Comparison of ENCODE assay signal across 16 cellular contexts in the genomic region with DNA sequence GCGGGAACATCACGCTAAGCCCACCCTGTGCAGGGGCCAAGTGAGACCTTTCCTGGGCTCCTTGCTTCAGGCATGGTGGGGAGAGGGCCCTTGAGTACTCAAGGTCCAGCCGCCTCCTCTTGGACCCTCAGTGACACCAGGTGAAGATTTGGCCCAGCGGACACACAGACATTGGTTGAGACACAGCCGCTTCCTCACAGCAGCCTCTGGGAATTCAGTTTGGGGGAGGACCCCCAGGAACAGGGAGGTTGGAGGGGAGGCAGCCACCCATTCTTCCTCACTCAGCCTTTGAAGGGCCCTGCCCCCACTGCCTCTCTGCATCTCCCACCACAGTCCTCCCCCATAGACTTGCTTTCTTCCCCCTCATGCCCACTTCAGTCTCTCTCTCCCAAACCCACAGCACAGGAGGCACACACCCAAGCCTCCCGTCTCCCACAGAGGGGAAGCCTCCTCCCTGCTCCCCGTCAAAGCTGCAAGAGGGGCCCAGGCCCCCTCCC. TPM values are rescaled to one million over a fixed set of nuclear protein-coding genes. Genes with fewer than 3 reads are reported as not detected.
A peak's percentile ranks its signal among the peaks of the same experiment; 100 is the strongest.
DNase-seq lines count a peak whose midpoint lies in the region; ATAC-seq and TF ChIP-seq lines count a peak whose summit lies in the region.
"Had no signal": no experiment of that assay in that cellular context is flagged by ENCODE, and none has a peak within 500 bp of the region (broad histone marks: within the 10 kb centered on the region; RNA-seq: fewer than 3 reads in every experiment).

No MANE protein-coding gene starts in this region.

- H3K4me2 ChIP-seq in BLaER1 treated with 17β-estradiol and CSF1 and Interleukin-3, amounts not matched to agents 10 nM and 100 nM = peak overlapping the region in 10 of 11 experiments; percentile 19 to 89 (median 82); a peak in 19 of 22 replicates
- H3K4me2 ChIP-seq in GM23338 (no peak overlapping the region), neuronal stem cell (ENCODE audit: insufficient read depth, low read length, poor library complexity, severe bottlenecking) (no peak overlapping the region), mesenchymal stem cell (ENCODE audit: low read length, poor library complexity, severe bottlenecking) (no peak overlapping the region)

- peaks cover 29 to 92% (median 84%) of the 10 kb centered on the region in 10 experiments for H3K4me1 ChIP-seq in BLaER1 treated with 17β-estradiol and CSF1 and Interleukin-3, amounts not matched to agents 10 nM and 100 nM
- H3K4me1 ChIP-seq in GM23338 (ENCODE audit: insufficient read depth) (no peaks in the 10 kb centered on the region), endodermal cell (ENCODE audit: control insufficient read depth, insufficient read depth, low read length) (peaks cover 12% of the 10 kb centered on the region), neuronal stem cell (ENCODE audit: control insufficient read depth in 2 of 2, insufficient read depth in 1 of 2, low read depth in 1 of 2, low read length in 2 of 2) (peaks cover 0 to 6% of the 10 kb centered on the region in 2 donors), mesenchymal stem cell (ENCODE audit: control insufficient read depth, insufficient read depth, low read depth, low read length) (peaks cover 11% of the 10 kb centered on the region)
- H3K4me1 ChIP-seq: HAP-1 had no signal

- ATAC-seq in GM23338 = no peak
- no peak for ATAC-seq in HG03439 (IDR thresholded peaks at IDR 0.05; ENCODE audit: unreplicated experiment)
- no peak for ATAC-seq in HG03280 (IDR thresholded peaks at IDR 0.05; ENCODE audit: unreplicated experiment)

- H3K36me3 Mint-ChIP-seq in GM23338 (ENCODE audit: low read depth) (no peaks in the 10 kb centered on the region; the same call in 2 of the 3 replicates), endodermal cell (ENCODE audit: low read depth) (no peaks in the 10 kb centered on the region)

- no peak overlapping the region for H3K4me3 Mint-ChIP-seq in GM23338
- H3K4me3 Mint-ChIP-seq in endodermal cell = no peak overlapping the region

- H2AFZ ChIP-seq in GM23338 = peak overlapping the region; percentile 47; the same call in 1 of the 2 replicates
- H2AFZ ChIP-seq in neuronal stem cell (ENCODE audit: low read length) = no peak overlapping the region
- no peak overlapping the region for H2AFZ ChIP-seq in mesenchymal stem cell (ENCODE audit: low read depth, low read length)

- H4K8ac ChIP-seq in neuronal stem cell (ENCODE audit: low read depth, low read length) (no peak overlapping the region), mesenchymal stem cell (ENCODE audit: low read length) (no peak overlapping the region)

- H2AK5ac ChIP-seq in neuronal stem cell (ENCODE audit: low read depth, low read length) (peak overlapping the region; percentile 47), mesenchymal stem cell (ENCODE audit: low read length, severe bottlenecking) (no peak overlapping the region)

- H2BK15ac ChIP-seq in neuronal stem cell (ENCODE audit: low read length) (peak overlapping the region; percentile 24), mesenchymal stem cell (ENCODE audit: low read depth, poor library complexity, severe bottlenecking) (no peak overlapping the region)

- peaks cover 0 to 10% (median 0%) of the 10 kb centered on the region in 11 experiments; a peak in 5 of 22 replicates for H3K27me3 ChIP-seq in BLaER1 treated with 17β-estradiol and CSF1 and Interleukin-3, amounts not matched to agents 10 nM and 100 nM
- H3K27me3 ChIP-seq in GM23338 (ENCODE audit: insufficient read depth) = no peaks in the 10 kb centered on the region
- H3K27me3 ChIP-seq in endodermal cell (ENCODE audit: control insufficient read depth, insufficient read depth, low read length, poor library complexity, severe bottlenecking) = no peaks in the 10 kb centered on the region
- H3K27me3 ChIP-seq in neuronal stem cell (ENCODE audit: control insufficient read depth in 3 of 3, insufficient read depth in 3 of 3, low read depth in 1 of 3, low read length in 3 of 3) = peaks cover 0 to 40% (median 3%) of the 10 kb centered on the region in 3 experiments
- peaks cover 0 to 46% of the 10 kb centered on the region in 2 experiments for H3K27me3 ChIP-seq in mesenchymal stem cell (ENCODE audit: control insufficient read depth in 1 of 2, insufficient read depth in 1 of 2, low read length in 2 of 2)

- H2BK120ac ChIP-seq in neuronal stem cell (ENCODE audit: low read depth, low read length) = no peak overlapping the region
- H2BK120ac ChIP-seq in mesenchymal stem cell (ENCODE audit: low read depth, low read length) = no peak overlapping the region

- H3K9me3 ChIP-seq in BLaER1 treated with 17β-estradiol and CSF1 and Interleukin-3, amounts not matched to agents 10 nM and 100 nM (replicated peaks in 1 of 11) = peaks cover 0 to 4% (median under 1%) of the 10 kb centered on the region in 11 experiments; a peak in 5 of 22 replicates
- H3K9me3 ChIP-seq in endodermal cell (ENCODE audit: control insufficient read depth, low read length) (no peaks in the 10 kb centered on the region), neuronal stem cell (replicated peaks in 1 of 2; ENCODE audit: control insufficient read depth in 2 of 2, insufficient read depth in 1 of 2, low read depth in 1 of 2, low read length in 2 of 2) (peaks cover 0 to 6% of the 10 kb centered on the region in 2 donors), mesenchymal stem cell (ENCODE audit: control insufficient read depth, low read length) (no peaks in the 10 kb centered on the region)
- H3K9me3 ChIP-seq: HAP-1 had no signal

- peaks cover 18% of the 10 kb centered on the region for H3K4me1 Mint-ChIP-seq in GM23338
- H3K4me1 Mint-ChIP-seq in endodermal cell = peaks cover 14% of the 10 kb centered on the region

- no peaks in the 10 kb centered on the region for H3K36me3 ChIP-seq in BLaER1 treated with 17β-estradiol and CSF1 and Interleukin-3, amounts not matched to agents 10 nM and 100 nM
- H3K36me3 ChIP-seq in GM23338 (ENCODE audit: insufficient read depth) = no peaks in the 10 kb centered on the region
- H3K36me3 ChIP-seq in endodermal cell (ENCODE audit: control insufficient read depth, insufficient read depth, low read length) = no peaks in the 10 kb centered on the region
- H3K36me3 ChIP-seq in neuronal stem cell (replicated peaks in 1 of 2; ENCODE audit: control insufficient read depth in 2 of 2, insufficient read depth in 2 of 2, low read length in 2 of 2) = no peaks in the 10 kb centered on the region
- no peaks in the 10 kb centered on the region for H3K36me3 ChIP-seq in mesenchymal stem cell (ENCODE audit: control insufficient read depth in 1 of 2, insufficient read depth in 2 of 2, low read depth in 1 of 2, low read length in 2 of 2)
- H3K36me3 ChIP-seq: HAP-1 had no signal

- H2BK12ac ChIP-seq in neuronal stem cell (ENCODE audit: low read length) (no peak overlapping the region), mesenchymal stem cell (ENCODE audit: low read length in 2 of 2) (no peak overlapping the region)

- H3K27me3 Mint-ChIP-seq in GM23338 (ENCODE audit: insufficient read depth, low read depth, poor library complexity) = peaks cover 16% of the 10 kb centered on the region
- H3K27me3 Mint-ChIP-seq in endodermal cell (ENCODE audit: insufficient read depth) = peaks cover 4% of the 10 kb centered on the region

- peaks cover 0 to 9% (median 0%) of the 10 kb centered on the region in 11 experiments; a peak in 2 of 22 replicates for H4K20me1 ChIP-seq in BLaER1 treated with 17β-estradiol and CSF1 and Interleukin-3, amounts not matched to agents 10 nM and 100 nM
- H4K20me1 ChIP-seq in GM23338 (replicated peaks; ENCODE audit: insufficient read depth) = no peaks in the 10 kb centered on the region

- 91 to 93% methylated on average over 2 to 7 of the region's 7 CpGs for WGBS in endodermal cell (ENCODE audit: insufficient coverage in 1 of 2, insufficient read length in 1 of 2), 2 experiments
- WGBS in neuronal stem cell (ENCODE audit: extremely low coverage in 2 of 2, insufficient read length in 2 of 2, insufficient replicate concordance in 1 of 2), 2 donors = no CpG with 5 or more reads among the region's 7 CpGs
- WGBS in mesenchymal stem cell = 93% methylated on average over 6 of the region's 7 CpGs

- no peak overlapping the region for H3K4ac ChIP-seq in neuronal stem cell (ENCODE audit: low read length)
- no peak overlapping the region for H3K4ac ChIP-seq in mesenchymal stem cell (ENCODE audit: low read depth in 1 of 2, low read length in 2 of 2)

- H3K27ac Mint-ChIP-seq in GM23338 (no peak overlapping the region), endodermal cell (no peak overlapping the region)

- no peak overlapping the region; a peak in 1 of 20 replicates for H3K4me3 ChIP-seq in BLaER1 treated with 17β-estradiol and CSF1 and Interleukin-3, amounts not matched to agents 10 nM and 100 nM
- H3K4me3 ChIP-seq in GM23338 = no peak overlapping the region
- H3K4me3 ChIP-seq in endodermal cell (ENCODE audit: low read length) = no peak overlapping the region
- H3K4me3 ChIP-seq in neuronal stem cell (ENCODE audit: low read length in 2 of 2) = no peak overlapping the region
- no peak overlapping the region for H3K4me3 ChIP-seq in mesenchymal stem cell (ENCODE audit: insufficient read depth in 1 of 2, low read depth in 1 of 2, low read length in 2 of 2)
- H3K4me3 ChIP-seq: HAP-1, K562 had no signal

- H3F3A ChIP-seq in GM23338 (replicated peaks; ENCODE audit: low read depth) = no peaks in the 10 kb centered on the region

- H3K9me3 Mint-ChIP-seq in GM23338 (no peaks in the 10 kb centered on the region), endodermal cell (no peaks in the 10 kb centered on the region)

- no peaks in the 10 kb centered on the region for H3K79me2 ChIP-seq in GM23338 (replicated peaks; ENCODE audit: insufficient read depth)

- H4K91ac ChIP-seq in neuronal stem cell (ENCODE audit: low read depth, low read length, poor library complexity) (peak overlapping the region; percentile 14), mesenchymal stem cell (ENCODE audit: low read length) (no peak overlapping the region)

- DNase-seq in GM23338 (ENCODE audit: low spot score) (no peak), endodermal cell (peak; percentile 41), neuronal stem cell (ENCODE audit: low spot score) (no peak), mesenchymal stem cell (no peak)
- DNase-seq: DMS79, NCI-H187, NCI-H524 treated with DMSO at 0.1 percent for 48 hours, SIG-M5 had no signal

- H3K18ac ChIP-seq in neuronal stem cell (ENCODE audit: low read length) = peak overlapping the region; percentile 63
- H3K18ac ChIP-seq in mesenchymal stem cell (ENCODE audit: low read depth in 1 of 2, low read length in 2 of 2) = no peak overlapping the region

- H3K14ac ChIP-seq in neuronal stem cell (ENCODE audit: low read length) (no peak overlapping the region), mesenchymal stem cell (ENCODE audit: low read length in 2 of 2) (no peak overlapping the region)

- no peaks in the 10 kb centered on the region for H3K79me1 ChIP-seq in neuronal stem cell (ENCODE audit: low read depth, low read length)
- H3K79me1 ChIP-seq in mesenchymal stem cell (replicated peaks; ENCODE audit: low read length, poor library complexity, severe bottlenecking) = no peaks in the 10 kb centered on the region

- H3K23ac ChIP-seq in neuronal stem cell (ENCODE audit: low read depth, low read length, poor library complexity) (peak overlapping the region; percentile 46), mesenchymal stem cell (ENCODE audit: low read length in 2 of 2) (no peak overlapping the region)

- H2BK5ac ChIP-seq in neuronal stem cell (ENCODE audit: low read length) (no peak overlapping the region), mesenchymal stem cell (ENCODE audit: low read depth, low read length, poor library complexity, severe bottlenecking) (no peak overlapping the region)

- TF ChIP-seq CTCF in GM23338 (conservative IDR thresholded peaks at IDR 0.05; ENCODE audit: low read depth in 2 of 2) (no peak), endodermal cell (conservative IDR thresholded peaks at IDR 0.05) (no peak)

- peak overlapping the region in 3 of 11 experiments; percentile 3 to 24 (median 9); a peak in 2 of 22 replicates for H3K9ac ChIP-seq in BLaER1 treated with 17β-estradiol and CSF1 and Interleukin-3, amounts not matched to agents 10 nM and 100 nM
- H3K9ac ChIP-seq in endodermal cell (ENCODE audit: extremely low read depth, low read length, poor library complexity, severe bottlenecking) = no peak overlapping the region
- H3K9ac ChIP-seq in neuronal stem cell (ENCODE audit: low read depth, low read length, poor library complexity) = no peak overlapping the region
- H3K9ac ChIP-seq in mesenchymal stem cell (ENCODE audit: low read length) = no peak overlapping the region

- H3K27ac ChIP-seq in BLaER1 treated with 17β-estradiol and CSF1 and Interleukin-3, amounts not matched to agents 10 nM and 100 nM = no peak overlapping the region; a peak in 2 of 22 replicates
- H3K27ac ChIP-seq in GM23338 (ENCODE audit: low read depth) (no peak overlapping the region), endodermal cell (ENCODE audit: low read depth, low read length) (no peak overlapping the region), neuronal stem cell (replicated peaks; ENCODE audit: low read length) (no peak overlapping the region), mesenchymal stem cell (ENCODE audit: low read length, poor library complexity, severe bottlenecking) (no peak overlapping the region)
- H3K27ac ChIP-seq: C4-2B had no signal

- H3K9me2 ChIP-seq in GM23338 (ENCODE audit: insufficient read depth) = no peaks in the 10 kb centered on the region

RNA-seq across cellular contexts. Expression of a gene that starts 31.9 kb away (rescaled TPM):
- total RNA-seq in GM23338 (2014; rRNA removed; shearing (Covaris generic)) = not detected in 2 replicates
- polyA plus RNA-seq in GM23338 (2016; fragmentation: Nextera tagmentation; extraction: Ambion mirVana) = 0.19 TPM in 1 of 2 replicates, not detected in the other
- total RNA-seq in endodermal cell = under 1 TPM; 0.33 to 0.37 TPM
- not detected for polyA plus RNA-seq in endodermal cell (2013, experiment 1 of 2)
- polyA plus RNA-seq in endodermal cell (2013, experiment 2 of 2) = not detected
- not detected for polyA plus RNA-seq in neuronal stem cell (2013, experiment 1 of 2)
- polyA plus RNA-seq in neuronal stem cell (2013, experiment 2 of 2) = 0.01 TPM
- polyA plus RNA-seq in mesenchymal stem cell (2013, experiment 1 of 2) = 0.14 TPM
- 0.22 TPM for polyA plus RNA-seq in mesenchymal stem cell (2013, experiment 2 of 2)
- total RNA-seq: A673, K562 had no signal
- polyA plus RNA-seq: K562 had no signal

RNA-seq across cellular contexts. Expression of a gene that starts 39.5 kb away (rescaled TPM):
- not detected in 2 replicates for total RNA-seq in GM23338 (2014; rRNA removed; shearing (Covaris generic))
- not detected in 2 replicates for polyA plus RNA-seq in GM23338 (2016; fragmentation: Nextera tagmentation; extraction: Ambion mirVana)
- total RNA-seq in endodermal cell = not detected
- polyA plus RNA-seq in endodermal cell (2013, experiment 1 of 2) = not detected
- not detected for polyA plus RNA-seq in endodermal cell (2013, experiment 2 of 2)
- polyA plus RNA-seq in neuronal stem cell (2013, experiment 1 of 2) = not detected
- not detected for polyA plus RNA-seq in neuronal stem cell (2013, experiment 2 of 2)
- polyA plus RNA-seq in mesenchymal stem cell (2013, experiment 1 of 2) = not detected
- polyA plus RNA-seq in mesenchymal stem cell (2013, experiment 2 of 2) = not detected
- total RNA-seq: A673, K562, RPMI7951 had no signal
- polyA plus RNA-seq: K562 had no signal

Comparison
In these comparisons a context has a peak if more than half of its experiments do, and no peak if none do; other contexts are left out.
1. H3K4me2 ChIP-seq: peak in BLaER1 treated with 17β-estradiol and CSF1 and Interleukin-3, amounts not matched to agents 10 nM and 100 nM (10 of 11); none in GM23338 (single experiment), neuronal stem cell (single experiment) and mesenchymal stem cell (single experiment).